ENCODE assay signal across 27 cellular contexts in the genomic region with DNA sequence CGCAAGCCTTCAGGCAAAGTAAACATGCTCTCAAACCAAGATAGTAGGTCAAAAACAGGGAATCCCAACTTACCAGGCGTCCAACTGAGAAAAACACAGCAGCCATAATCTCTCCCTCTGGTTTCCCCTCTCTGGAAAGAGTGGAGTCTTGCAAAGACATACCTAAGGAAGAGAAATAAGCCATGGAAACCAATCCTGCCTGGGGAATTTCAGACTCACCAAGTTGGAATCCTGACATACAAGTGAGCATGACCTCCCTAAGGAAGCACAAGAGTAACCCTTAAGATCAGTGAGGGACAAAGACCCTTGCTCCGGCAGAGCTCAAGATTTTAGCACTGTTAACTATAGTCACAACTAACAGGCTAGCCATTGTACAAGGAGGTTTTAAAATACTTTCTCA.
"Had no signal": no experiment of that assay in that cellular context is flagged by ENCODE, and none has a peak within 500 bp of the region (broad histone marks: within the 10 kb centered on the region; RNA-seq: fewer than 3 reads in every experiment).

No MANE protein-coding gene starts in this region.

- H3K4me1 ChIP-seq: colonic mucosa, uterus had no signal

- H3K27me3 ChIP-seq: colonic mucosa, esophagus muscularis mucosa, foreskin keratinocyte, gastroesophageal sphincter, heart right ventricle, ovary, tibial nerve, upper lobe of right lung, uterus had no signal

- H3K9me3 ChIP-seq: colonic mucosa, esophagus muscularis mucosa, gastroesophageal sphincter, heart right ventricle, lower lobe of right lung, mucosa of descending colon, ovary, psoas muscle, thoracic aorta, tibial nerve, upper lobe of right lung, uterus had no signal

- ATAC-seq: foreskin keratinocyte; gastroesophageal sphincter; heart right ventricle; left ventricle myocardium superior; lower lobe of right lung; mucosa of descending colon; naive thymus-derived CD4-positive, alpha-beta T cell; psoas muscle; right cardiac atrium; stimulated activated naive B cell treated with anti-CD40 and anti-IgM and Interleukin-4, amounts not matched to agents 10 μg/mL and 1 μg/mL and 100 μg/mL, for 72 hours; upper lobe of right lung had no signal

- H3K4me3 ChIP-seq: colonic mucosa, esophagus muscularis mucosa, gastroesophageal sphincter, heart right ventricle, lower lobe of right lung, mucosa of descending colon, ovary, psoas muscle, thoracic aorta, tibial nerve, upper lobe of right lung, uterus had no signal

- H3K36me3 ChIP-seq: colonic mucosa, lower lobe of right lung, ovary, thoracic aorta, upper lobe of right lung, uterus had no signal

- H3K27ac ChIP-seq: colonic mucosa, esophagus muscularis mucosa, foreskin keratinocyte, gastroesophageal sphincter, heart right ventricle, lower lobe of right lung, ovary, psoas muscle, thoracic aorta, tibial nerve, upper lobe of right lung, uterus had no signal

- DNase-seq: colonic mucosa; effector CD8-positive, alpha-beta T cell; endodermal cell; foreskin keratinocyte; glutamatergic neuron; heart right ventricle; hippocampal formation; immature natural killer cell; left ventricle myocardium superior; lower lobe of right lung; mucosa of descending colon; naive thymus-derived CD4-positive, alpha-beta T cell; nucleus accumbens; ovary; posterior cingulate gyrus; psoas muscle; right cardiac atrium; small intestine; stimulated activated CD4-positive, alpha-beta T cell treated with anti-CD3 and anti-CD28 coated beads, Interleukin-15, amount 100 ng/mL, for 24 hours; stimulated activated CD4-positive, alpha-beta T cell treated with anti-CD3 and anti-CD28 coated beads, Interleukin-2, amount 100 ng/mL, for 48 hours; stimulated activated naive B cell treated with anti-CD40 and anti-IgM and Interleukin-4, amounts not matched to agents 10 μg/mL and 1 μg/mL and 100 μg/mL, for 72 hours; upper lobe of right lung; uterus had no signal
